Comparison of ENCODE assay signal across 23 cellular contexts in genomic region chr13:20438801-20439200, GRCh38.
"Had no signal": no experiment of that assay in that cellular context is flagged by ENCODE, and none has a peak within 500 bp of the region (broad histone marks: within the 10 kb centered on the region; RNA-seq: fewer than 3 reads in every experiment).

No MANE protein-coding gene starts in this region.

- H3K4me3 Mint-ChIP-seq: dendritic cell treated with granulocyte-macrophage colony-stimulating factor and Interleukin-4, amounts not matched to agents 40 ng/mL and 50 ng/mL, for 4 days; endodermal cell; mesothelial cell of epicardium; naive B cell; natural killer cell treated with Interleukin-12 subunit alpha and Interleukin-12 subunit beta and Interleukin-15 and Interleukin-18, amount 100 ng/mL, for 72 hours; neural progenitor cell; stimulated activated naive CD8-positive, alpha-beta T cell treated with anti-CD3 and anti-CD28 coated beads, Interleukin-15, amount 100 ng/mL, for 72 hours had no signal

- H3K9me3 ChIP-seq: colonic mucosa, mucosa of descending colon, prostate gland, sigmoid colon, suprapubic skin, transverse colon, upper lobe of right lung, vagina had no signal

- H3K4me2 ChIP-seq: neural progenitor cell had no signal

- H3K27me3 Mint-ChIP-seq: dendritic cell treated with granulocyte-macrophage colony-stimulating factor and Interleukin-4, amounts not matched to agents 40 ng/mL and 50 ng/mL, for 4 days; naive B cell; natural killer cell treated with Interleukin-12 subunit alpha and Interleukin-12 subunit beta and Interleukin-15 and Interleukin-18, amount 100 ng/mL, for 72 hours; stimulated activated naive CD8-positive, alpha-beta T cell treated with anti-CD3 and anti-CD28 coated beads, Interleukin-15, amount 100 ng/mL, for 72 hours had no signal

- H3K36me3 ChIP-seq: colonic mucosa, neural progenitor cell, prostate gland, suprapubic skin, upper lobe of right lung, vagina had no signal

- H3K4me3 ChIP-seq: colonic mucosa, mucosa of descending colon, neural progenitor cell, prostate gland, sigmoid colon, suprapubic skin, transverse colon, upper lobe of right lung, vagina had no signal

- DNase-seq: colonic mucosa; effector CD8-positive, alpha-beta T cell; endodermal cell; foreskin melanocyte; mesenchymal stem cell; mucosa of descending colon; naive B cell; right cardiac atrium; sigmoid colon; stimulated activated CD4-positive, alpha-beta T cell treated with anti-CD3 and anti-CD28 coated beads, Interleukin-2, amount 100 ng/mL, for 48 hours; stimulated activated CD8-positive, alpha-beta memory T cell treated with anti-CD3 and anti-CD28 coated beads, Interleukin-4, amount 100 ng/mL, for 48 hours; stimulated activated naive CD4-positive, alpha-beta T cell; stimulated activated naive CD8-positive, alpha-beta T cell treated with anti-CD3 and anti-CD28 coated beads, Interleukin-15, amount 100 ng/mL, for 72 hours; transverse colon; upper lobe of right lung had no signal

- H3K36me3 Mint-ChIP-seq: natural killer cell treated with Interleukin-12 subunit alpha and Interleukin-12 subunit beta and Interleukin-15 and Interleukin-18, amount 100 ng/mL, for 72 hours; neural progenitor cell had no signal

- H2AFZ ChIP-seq: neural progenitor cell had no signal

- H3K27me3 ChIP-seq: colonic mucosa, neural progenitor cell, sigmoid colon, suprapubic skin, transverse colon, upper lobe of right lung, vagina had no signal

- H3K9me3 Mint-ChIP-seq: endodermal cell; natural killer cell treated with Interleukin-12 subunit alpha and Interleukin-12 subunit beta and Interleukin-15 and Interleukin-18, amount 100 ng/mL, for 72 hours; neural progenitor cell had no signal

- H3K4me1 Mint-ChIP-seq: naive B cell had no signal

- H3K27ac ChIP-seq: colonic mucosa, epithelial cell of prostate, neural progenitor cell, prostate gland, sigmoid colon, suprapubic skin, transverse colon, upper lobe of right lung, vagina had no signal

- H3K27ac Mint-ChIP-seq: dendritic cell treated with granulocyte-macrophage colony-stimulating factor and Interleukin-4, amounts not matched to agents 40 ng/mL and 50 ng/mL, for 4 days; endodermal cell; mesothelial cell of epicardium; natural killer cell treated with Interleukin-12 subunit alpha and Interleukin-12 subunit beta and Interleukin-15 and Interleukin-18, amount 100 ng/mL, for 72 hours; neural progenitor cell had no signal

- H3K4me1 ChIP-seq: colonic mucosa, prostate gland, sigmoid colon, upper lobe of right lung had no signal
